1 cellular context compared by ENCODE assay signal in the genomic region with DNA sequence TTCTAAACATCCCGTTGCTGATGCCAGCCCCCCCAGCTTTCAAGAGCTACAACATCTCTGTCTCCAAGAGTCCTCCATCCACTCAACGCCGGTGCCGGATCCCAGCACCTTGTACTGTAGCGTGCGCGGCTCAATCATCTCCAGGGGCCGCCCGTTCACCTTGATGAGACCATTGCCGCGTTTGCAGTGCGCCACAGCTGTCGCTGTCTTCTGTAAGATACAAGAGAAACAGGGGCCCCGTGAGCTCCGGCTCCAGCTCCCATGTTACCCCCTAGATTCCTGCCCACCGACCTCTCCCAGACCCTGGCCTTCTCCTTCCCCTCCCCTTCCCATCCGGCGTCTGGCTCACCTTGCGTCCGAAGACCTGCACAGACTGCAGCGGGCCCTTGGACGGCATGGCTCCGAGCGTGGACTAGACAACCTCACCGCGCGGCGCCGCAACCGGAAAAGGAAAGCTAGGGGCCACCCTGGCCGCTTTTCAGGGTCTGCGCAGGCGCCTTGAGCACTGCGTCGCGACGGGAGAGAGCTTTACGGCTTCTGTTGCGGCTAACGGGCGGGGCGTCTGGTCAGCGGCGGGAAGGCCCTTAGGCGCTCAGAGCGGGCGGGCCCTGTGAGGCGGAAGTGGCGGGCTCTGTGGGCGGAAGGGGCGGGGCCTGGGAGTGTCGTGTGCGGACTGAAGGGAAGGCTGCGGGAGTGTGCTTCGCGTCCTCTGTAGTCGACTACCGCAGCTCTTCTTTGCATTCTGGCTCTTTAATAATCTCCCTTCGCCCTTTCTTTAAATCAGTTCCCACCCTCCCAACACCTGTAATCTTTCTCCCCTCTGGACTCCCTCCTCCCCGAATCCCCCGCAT.
TF ChIP-seq lines count a peak whose summit lies in the region.

A gene (minus strand): TSS at position 451 of the 851 bp plus-strand sequence. CDS start 54 bp downstream, at position 397.

TF ChIP-seq in IMR-90, 13 proteins besides CTCF, POLR2A, EP300 and RAD21 (continued from another document):
- TF ChIP-seq CHD1 (IDR thresholded peaks at IDR 0.05; ENCODE audit: low read depth, low read length): peak; percentile 93
- TF ChIP-seq NFE2L2 (IDR thresholded peaks at IDR 0.05; ENCODE audit: low read depth, low read length): no peak
- TF ChIP-seq, protein P1, sequence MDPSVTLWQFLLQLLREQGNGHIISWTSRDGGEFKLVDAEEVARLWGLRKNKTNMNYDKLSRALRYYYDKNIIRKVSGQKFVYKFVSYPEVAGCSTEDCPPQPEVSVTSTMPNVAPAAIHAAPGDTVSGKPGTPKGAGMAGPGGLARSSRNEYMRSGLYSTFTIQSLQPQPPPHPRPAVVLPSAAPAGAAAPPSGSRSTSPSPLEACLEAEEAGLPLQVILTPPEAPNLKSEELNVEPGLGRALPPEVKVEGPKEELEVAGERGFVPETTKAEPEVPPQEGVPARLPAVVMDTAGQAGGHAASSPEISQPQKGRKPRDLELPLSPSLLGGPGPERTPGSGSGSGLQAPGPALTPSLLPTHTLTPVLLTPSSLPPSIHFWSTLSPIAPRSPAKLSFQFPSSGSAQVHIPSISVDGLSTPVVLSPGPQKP (IDR thresholded peaks at IDR 0.05; ENCODE audit: borderline replicate concordance, low read depth, low read length): no peak
- no peak for TF ChIP-seq MAFK (IDR thresholded peaks at IDR 0.05; ENCODE audit: low read depth, low read length)
- no peak for TF ChIP-seq RCOR1 (IDR thresholded peaks at IDR 0.05; ENCODE audit: insufficient replicate concordance, low read length)
- TF ChIP-seq CEBPB (IDR thresholded peaks at IDR 0.05; ENCODE audit: low read depth, low read length): no peak
